10 cellular contexts compared by ENCODE assay signal in genomic region chr20:17874271-17875105, GRCh38.
DNase-seq lines count a peak whose midpoint lies in the region; ATAC-seq and TF ChIP-seq lines count a peak whose summit lies in the region.
"Had no signal": no experiment of that assay in that cellular context is flagged by ENCODE, and none has a peak within 500 bp of the region (broad histone marks: within the 10 kb centered on the region; RNA-seq: fewer than 3 reads in every experiment).

No MANE protein-coding gene starts in this region.

- DNase-seq in SK-N-SH, result no peak
- DNase-seq in heart left ventricle, result no peak
- DNase-seq in osteocyte (ENCODE audit: extremely low spot score, unreplicated experiment), result no peak
- no peak for DNase-seq in stimulated activated CD8-positive, alpha-beta memory T cell treated with anti-CD3 and anti-CD28 coated beads, Interleukin-4, amount 100 ng/mL, for 48 hours
- no peak for DNase-seq in LoVo (ENCODE audit: low spot score)
- DNase-seq in activated CD4-positive, alpha-beta memory T cell treated with anti-CD3 and anti-CD28 coated beads for 36 hours, result no peak
- no peak for DNase-seq in DMS114 treated with DMSO at 0.1 percent for 48 hours (lab: John Stamatoyannopoulos, UW; ENCODE audit: unreplicated experiment)
- DNase-seq: NCI-H1694 had no signal

- peak overlapping the region; percentile 58; the same call in 1 of the 2 replicates for H3K4me2 ChIP-seq in SK-N-SH

- H3K36me3 ChIP-seq in SK-N-SH (replicated peaks in 1 of 2; ENCODE audit: control insufficient read depth in 1 of 2, insufficient read depth in 2 of 2, low read length in 1 of 2) (no peaks in the 10 kb centered on the region), heart left ventricle (no peaks in the 10 kb centered on the region)

- H3K27me3 Mint-ChIP-seq in osteocyte (ENCODE audit: unreplicated experiment), result peaks cover 7% of the 10 kb centered on the region
- peaks cover 4% of the 10 kb centered on the region for H3K27me3 Mint-ChIP-seq in activated CD4-positive, alpha-beta memory T cell treated with anti-CD3 and anti-CD28 coated beads for 36 hours

- no peak for TF ChIP-seq RAD21 in SK-N-SH (IDR thresholded peaks at IDR 0.05; ENCODE audit: low read length)

- H3K9me3 Mint-ChIP-seq in osteocyte (ENCODE audit: unreplicated experiment), result no peaks in the 10 kb centered on the region
- H3K9me3 Mint-ChIP-seq in activated CD4-positive, alpha-beta memory T cell treated with anti-CD3 and anti-CD28 coated beads for 36 hours, result no peaks in the 10 kb centered on the region
- H3K9me3 Mint-ChIP-seq: activated T-helper 2 cell treated with anti-CD3 and anti-CD28 coated beads, Interferon-gamma antibody, Interleukin-2, Interleukin-4, amounts not matched to agents 10 μg/mL and 5 μg/mL and 100 μg/mL, durations not matched to agents 14 hours and 24 hours and 36 hours had no signal

- no peaks in the 10 kb centered on the region for H3K36me3 Mint-ChIP-seq in osteocyte (ENCODE audit: unreplicated experiment)
- no peaks in the 10 kb centered on the region for H3K36me3 Mint-ChIP-seq in activated CD4-positive, alpha-beta memory T cell treated with anti-CD3 and anti-CD28 coated beads for 36 hours

- peak overlapping the region; percentile 81 for H3K27ac Mint-ChIP-seq in osteocyte (ENCODE audit: unreplicated experiment)
- H3K27ac Mint-ChIP-seq in activated CD4-positive, alpha-beta memory T cell treated with anti-CD3 and anti-CD28 coated beads for 36 hours, result no peak overlapping the region
- H3K27ac Mint-ChIP-seq: activated T-helper 2 cell treated with anti-CD3 and anti-CD28 coated beads, Interferon-gamma antibody, Interleukin-2, Interleukin-4, amounts not matched to agents 10 μg/mL and 5 μg/mL and 100 μg/mL, durations not matched to agents 14 hours and 24 hours and 36 hours had no signal

- H3K27ac ChIP-seq in 22Rv1 (peak overlapping the region; percentile 75), SK-N-SH (ENCODE audit: low read depth in 2 of 2, low read length in 1 of 2) (peak overlapping the region in 1 of 2 experiments; percentile 36; a peak in 1 of 4 replicates), heart left ventricle (peak overlapping the region in 4 of 12 donors; percentile 1 to 70 (median 27))

- H3K4me3 ChIP-seq in SK-N-SH (ENCODE audit: low read depth in 2 of 2, low read length in 1 of 2) (no peak overlapping the region; a peak in 1 of 4 replicates), heart left ventricle (no peak overlapping the region)

- WGBS in SK-N-SH (ENCODE audit: low lambda C conversion rate), result 43% methylated on average over 7 of the region's 7 CpGs
- 45 to 50% (median 49%) methylated on average over 7 of the region's 7 CpGs for WGBS in heart left ventricle, 4 donors

- POLR2A ChIA-PET in SK-N-SH (lab: Yijun Ruan, JAX), result interaction anchor here (0.6 to 1.3 kb wide), 3 partner anchors 10 to 192 kb away, joined by 3 read pairs; partner anchors contain the start of gene RRBP1
- POLR2A ChIA-PET in activated CD4-positive, alpha-beta memory T cell treated with anti-CD3 and anti-CD28 coated beads for 36 hours (lab: Charles Lee), result no interaction called here

- peaks cover 34% of the 10 kb centered on the region for H3K4me1 Mint-ChIP-seq in osteocyte (ENCODE audit: unreplicated experiment)
- H3K4me1 Mint-ChIP-seq in activated CD4-positive, alpha-beta memory T cell treated with anti-CD3 and anti-CD28 coated beads for 36 hours (ENCODE audit: low read depth), result peaks cover 19% of the 10 kb centered on the region

- ATAC-seq in heart left ventricle, result peak in 3 of 4 donors; percentile 29 to 64 (median 62)

- TF ChIP-seq CTCF in 22Rv1 (IDR thresholded peaks at IDR 0.05) (no peak), SK-N-SH (IDR thresholded peaks at IDR 0.05) (no peak), heart left ventricle (IDR thresholded peaks at IDR 0.05) (no peak), osteocyte (IDR thresholded peaks at IDR 0.05) (no peak)

- no peak overlapping the region for H3K9ac ChIP-seq in SK-N-SH

- H3K4me3 Mint-ChIP-seq in osteocyte (ENCODE audit: unreplicated experiment), result peak overlapping the region; percentile 24
- no peak overlapping the region for H3K4me3 Mint-ChIP-seq in activated CD4-positive, alpha-beta memory T cell treated with anti-CD3 and anti-CD28 coated beads for 36 hours

- no peak for TF ChIP-seq EP300 in SK-N-SH (IDR thresholded peaks at IDR 0.05; ENCODE audit: borderline replicate concordance in 1 of 2, low read depth in 1 of 2, low read length in 1 of 2)

- intact Hi-C loops in heart left ventricle (cut with DNase I), result loop anchor here in 1 of 10 donors (5.0 kb wide), 1 partner anchor 67 kb away; no protein-coding TSS in a partner anchor
- intact Hi-C loops in activated CD4-positive, alpha-beta memory T cell treated with anti-CD3 and anti-CD28 coated beads for 36 hours (cut with micrococcal nuclease), result loop anchor here (10.0 kb wide), 1 partner anchor 110 kb away; no protein-coding TSS in a partner anchor

- H4K20me1 ChIP-seq in SK-N-SH (ENCODE audit: insufficient read depth), result no peaks in the 10 kb centered on the region

- H3K9me3 ChIP-seq in SK-N-SH (no peaks in the 10 kb centered on the region), heart left ventricle (no peaks in the 10 kb centered on the region)

- no peaks in the 10 kb centered on the region for H3K9me2 ChIP-seq in SK-N-SH

- CTCF ChIA-PET in SK-N-SH (lab: Yijun Ruan, JAX), result interaction anchor here (0.9 to 1.5 kb wide), 5 partner anchors 14 to 257 kb away, joined by 3 to 5 read pairs (median 3); partner anchors contain the start of gene RRBP1
- CTCF ChIA-PET in activated CD4-positive, alpha-beta memory T cell treated with anti-CD3 and anti-CD28 coated beads for 36 hours (lab: Charles Lee), result interaction anchor here (0.8 kb wide), 1 partner anchor 192 kb away, joined by 3 read pairs; the partner anchor contains the start of gene RRBP1

- peaks cover 16 to 31% of the 10 kb centered on the region in 2 experiments for H3K4me1 ChIP-seq in SK-N-SH (ENCODE audit: control insufficient read depth in 1 of 2, insufficient read depth in 2 of 2, low read depth in 1 of 2, low read length in 1 of 2)
- peaks cover 2 to 52% (median 26%) of the 10 kb centered on the region in 12 donors for H3K4me1 ChIP-seq in heart left ventricle

- H3K27me3 ChIP-seq in SK-N-SH (ENCODE audit: insufficient read depth), result peaks cover 11% of the 10 kb centered on the region; the same call in 1 of the 2 replicates
- H3K27me3 ChIP-seq in heart left ventricle, result peaks cover 0 to 1% (median 0%) of the 10 kb centered on the region in 9 donors

- TF ChIP-seq POLR2A in heart left ventricle (IDR thresholded peaks at IDR 0.05), result no peak

- H3F3A ChIP-seq in SK-N-SH (replicated peaks; ENCODE audit: insufficient read depth), result peaks cover 2% of the 10 kb centered on the region

- H3K79me2 ChIP-seq in SK-N-SH (ENCODE audit: insufficient read depth), result no peaks in the 10 kb centered on the region

- H2AFZ ChIP-seq in SK-N-SH (ENCODE audit: low read depth), result peak overlapping the region; percentile 79; the same call in 1 of the 2 replicates

TF ChIP-seq in SK-N-SH, 30 proteins besides CTCF, POLR2A, EP300 and RAD21 (continues in another document):
- TF ChIP-seq ZBTB33 (IDR thresholded peaks at IDR 0.05; ENCODE audit: borderline replicate concordance, low read depth), result no peak
- TF ChIP-seq USF1 (IDR thresholded peaks at IDR 0.05; ENCODE audit: borderline replicate concordance, low read depth), result no peak
- no peak for TF ChIP-seq NFIC (IDR thresholded peaks at IDR 0.05; ENCODE audit: borderline replicate concordance)
- no peak; the same call in 1 of the 2 replicates for TF ChIP-seq MAX (IDR thresholded peaks at IDR 0.05; ENCODE audit: low read depth)
- TF ChIP-seq YY1 (IDR thresholded peaks at IDR 0.05; ENCODE audit: low read depth), result no peak
- TF ChIP-seq PBX3 (IDR thresholded peaks at IDR 0.05), result no peak
- TF ChIP-seq USF2 (IDR thresholded peaks at IDR 0.05; ENCODE audit: borderline replicate concordance, low read depth, low read length), result no peak
